Comparison of ENCODE assay signal across 8 cellular contexts in the genomic region with DNA sequence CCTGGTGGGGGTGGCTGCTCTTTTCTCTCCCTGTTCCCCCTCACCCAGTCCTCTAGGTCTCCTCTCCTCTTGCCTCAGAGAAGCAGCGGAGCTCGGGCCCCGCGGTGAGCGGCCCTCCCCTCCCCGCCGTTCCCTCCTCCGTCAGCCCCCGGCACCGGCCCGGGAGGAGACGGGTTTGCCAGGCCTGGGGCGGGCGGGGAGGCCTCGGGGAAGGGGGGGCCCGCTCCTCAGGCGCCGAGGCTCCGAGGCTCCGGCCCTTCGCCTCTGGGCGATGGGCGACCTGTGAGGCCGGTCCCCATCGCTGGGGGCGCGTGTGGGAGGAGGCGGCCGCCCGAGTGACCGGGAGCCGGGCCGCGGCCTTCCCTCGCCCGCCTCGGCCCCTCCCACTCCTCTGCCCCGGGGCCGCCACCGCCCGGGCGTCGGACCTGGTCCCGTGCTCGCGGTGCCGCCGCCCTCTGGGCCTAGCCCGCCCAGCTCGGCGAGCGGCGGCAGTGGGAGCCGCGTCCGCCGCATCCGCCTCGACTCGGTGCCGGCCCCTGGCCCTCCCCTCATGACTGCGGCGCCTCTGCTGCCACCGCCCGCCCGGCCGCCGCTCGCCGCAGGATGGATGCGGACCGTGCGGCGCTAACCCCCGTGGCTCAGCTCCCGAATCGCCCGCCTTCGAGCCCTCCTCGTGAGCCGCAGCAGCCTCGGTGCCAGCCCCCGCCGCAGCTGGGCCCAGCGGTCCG. TPM values are rescaled to one million over a fixed set of nuclear protein-coding genes. Genes with fewer than 3 reads are reported as not detected.
DNase-seq lines count a peak whose midpoint lies in the region; TF ChIP-seq lines count a peak whose summit lies in the region.

No MANE protein-coding gene starts in this region.

- no peaks in the 10 kb centered on the region for H4K20me1 ChIP-seq in H9 (ENCODE audit: control insufficient read depth, insufficient read depth, insufficient read length)
- H4K20me1 ChIP-seq in Loucy (ENCODE audit: insufficient read depth, low read length, poor library complexity, severe bottlenecking), result peaks cover 46% of the 10 kb centered on the region

- no peak overlapping the region for H3K23ac ChIP-seq in H9 (ENCODE audit: insufficient read length, low read depth, low read length)

- no peak overlapping the region for H2BK15ac ChIP-seq in H9 (ENCODE audit: low read depth, low read length)

- H3K4me3 Mint-ChIP-seq in H9 (peak overlapping the region in 1 of 2 experiments; percentile 94; a peak in 3 of 5 replicates), nephron (peak overlapping the region; percentile 90 to 97 (median 94))

- no peak overlapping the region for H4K5ac ChIP-seq in H9 (ENCODE audit: insufficient read length, low read depth, low read length)

- peak overlapping the region; percentile 67; the same call in 1 of the 2 replicates for H3K14ac ChIP-seq in H9 (ENCODE audit: insufficient read depth, low read length)

- H3K23me2 ChIP-seq in H9 (ENCODE audit: insufficient read length, low read depth, low read length, poor library complexity, severe bottlenecking), result peaks cover 21% of the 10 kb centered on the region

- H3K4me1 Mint-ChIP-seq in H9 (peaks cover 27 to 37% of the 10 kb centered on the region in 2 experiments), nephron (peaks cover 27% of the 10 kb centered on the region)

- H3K4ac ChIP-seq in H9 (ENCODE audit: low read depth, low read length), result no peak overlapping the region

- WGBS in H9 (ENCODE audit: extremely low coverage, insufficient read length, low lambda C conversion rate), result no CpG with 5 or more reads among the region's 86 CpGs

- peaks cover 19% of the 10 kb centered on the region; the same call in 1 of the 2 replicates for H3K79me2 ChIP-seq in H9 (ENCODE audit: insufficient read depth, low read length)
- peaks cover 68% of the 10 kb centered on the region for H3K79me2 ChIP-seq in Loucy (ENCODE audit: insufficient read depth, low read length)

- H3K4me2 ChIP-seq in H9 (ENCODE audit: insufficient read depth, insufficient read length, low read length) (peak overlapping the region; percentile 97), Loucy (ENCODE audit: low read depth, low read length, poor library complexity, severe bottlenecking) (peak overlapping the region; percentile 91)

- H3K27ac Mint-ChIP-seq in H9 (peak overlapping the region in 2 of 3 experiments; percentile 55 to 70; a peak in 2 of 7 replicates), nephron (no peak overlapping the region)

- intact Hi-C loops in vagina (cut with DNase I), result loop anchor here (2.0 to 10.0 kb wide), 3 partner anchors 59 to 182 kb away; no protein-coding TSS in a partner anchor

- H3K9me3 ChIP-seq in H9 (ENCODE audit: control insufficient read depth, low read depth, low read length), result no peaks in the 10 kb centered on the region
- no peaks in the 10 kb centered on the region for H3K9me3 ChIP-seq in Loucy (ENCODE audit: insufficient read depth, low read depth, low read length)
- H3K9me3 ChIP-seq in vagina, result no peaks in the 10 kb centered on the region

- no peak overlapping the region for H4K8ac ChIP-seq in H9 (replicated peaks; ENCODE audit: insufficient read length, low read depth, low read length)

- peak; percentile 45 for TF ChIP-seq CTCF in H9 (conservative IDR thresholded peaks at IDR 0.05)
- TF ChIP-seq CTCF in Loucy (conservative IDR thresholded peaks at IDR 0.05; ENCODE audit: low read length), result no peak
- peak; percentile 18 to 24 (median 19) for TF ChIP-seq CTCF in nephron (IDR thresholded peaks at IDR 0.05; ENCODE audit: unreplicated experiment in 3 of 3)
- no peak for TF ChIP-seq CTCF in vagina (IDR thresholded peaks at IDR 0.05)

- H3K4me1 ChIP-seq in H9 (ENCODE audit: insufficient read depth, low read length) (no peaks in the 10 kb centered on the region), Loucy (ENCODE audit: insufficient read depth, low read length, poor library complexity, severe bottlenecking) (peaks cover 29% of the 10 kb centered on the region), vagina (peaks cover 41% of the 10 kb centered on the region)

- H3K27me3 ChIP-seq in H9 (ENCODE audit: insufficient read depth, low read length), result no peaks in the 10 kb centered on the region
- no peaks in the 10 kb centered on the region for H3K27me3 ChIP-seq in Loucy (ENCODE audit: insufficient read depth, low read length, poor library complexity, severe bottlenecking)
- H3K27me3 ChIP-seq in vagina, result no peaks in the 10 kb centered on the region

- H3K4me3 ChIP-seq in Loucy (ENCODE audit: low read length, poor library complexity, severe bottlenecking) (peak overlapping the region; percentile 88), vagina (peak overlapping the region; percentile 78 to 96)

- H3K27ac ChIP-seq in H9 (ENCODE audit: insufficient read length, low read depth, low read length), result no peak overlapping the region
- peak overlapping the region; percentile 100 for H3K27ac ChIP-seq in vagina

- no peak overlapping the region for H2BK12ac ChIP-seq in H9 (ENCODE audit: insufficient read length, low read depth, low read length)

- no peak overlapping the region for H2BK5ac ChIP-seq in H9 (ENCODE audit: insufficient read length, low read length)

- H2BK20ac ChIP-seq in H9 (ENCODE audit: low read depth, low read length, poor library complexity, severe bottlenecking), result no peak overlapping the region

- H3K27me3 Mint-ChIP-seq in H9 (ENCODE audit: low read depth) (no peaks in the 10 kb centered on the region; the same call in 1 of the 2 replicates), nephron (ENCODE audit: low read depth) (peaks cover 8% of the 10 kb centered on the region)

- H3T11ph ChIP-seq in H9 (ENCODE audit: low read length), result no peak overlapping the region

- H3K36me3 ChIP-seq in Loucy (ENCODE audit: insufficient read depth, low read length) (no peaks in the 10 kb centered on the region), vagina (no peaks in the 10 kb centered on the region)

- H3K79me1 ChIP-seq in H9 (ENCODE audit: insufficient read depth, low read depth, low read length, poor library complexity, severe bottlenecking), result peaks cover 4% of the 10 kb centered on the region

- no peaks in the 10 kb centered on the region for H3K9me2 ChIP-seq in Loucy (replicated peaks; ENCODE audit: low read depth, low read length)

- H3K9me3 Mint-ChIP-seq in H9 (no peaks in the 10 kb centered on the region), nephron (no peaks in the 10 kb centered on the region)

- DNase-seq in NCI-H2081 (lab: John Stamatoyannopoulos, UW) (peak; percentile 47 to 66), NCI-H2081 treated with DMSO at 0.1 percent for 48 hours (lab: John Stamatoyannopoulos, UW) (no peak), H9 (peak; percentile 39), fibroblast of peridontal ligament (ENCODE audit: extremely low read depth) (peak; percentile 26), vagina (ENCODE audit: extremely low spot score in 2 of 2) (no peak)
- peak; percentile 71 for DNase-seq in activated CD8-positive, alpha-beta memory T cell treated with anti-CD3 and anti-CD28 coated beads, Interleukin-2, amount 50 U/mL, for 48 hours

- H3F3A ChIP-seq in Loucy (ENCODE audit: low read depth), result no peaks in the 10 kb centered on the region

- H3K9ac ChIP-seq in H9 (ENCODE audit: extremely low read depth, insufficient read length, low read length) (peak overlapping the region; percentile 64), Loucy (ENCODE audit: low read depth, low read length, poor library complexity, severe bottlenecking) (peak overlapping the region; percentile 89)

- H3K36me3 Mint-ChIP-seq in H9 (ENCODE audit: insufficient read depth in 1 of 3, low read depth in 3 of 3), result peaks cover 0 to 5% (median 0%) of the 10 kb centered on the region in 3 experiments; a peak in 3 of 7 replicates
- H3K36me3 Mint-ChIP-seq in nephron (ENCODE audit: low read depth), result peaks cover 6% of the 10 kb centered on the region

- TF ChIP-seq POLR2A in vagina (IDR thresholded peaks at IDR 0.05), result no peak

- no peak overlapping the region for H4K91ac ChIP-seq in H9 (ENCODE audit: insufficient read length, low read depth, low read length)

- H2AK5ac ChIP-seq in H9 (ENCODE audit: insufficient read length, low read length), result no peak overlapping the region

- H2BK120ac ChIP-seq in H9 (ENCODE audit: low read depth, low read length, poor library complexity, severe bottlenecking), result no peak overlapping the region

- H2AFZ ChIP-seq in H9 (ENCODE audit: low read length) (no peak overlapping the region), Loucy (ENCODE audit: low read length) (0 out of 2 replicates have a peak overlapping the region, but pooled peaks have one; percentile 65)

- H3K18ac ChIP-seq in H9 (ENCODE audit: insufficient read length, low read depth, low read length), result no peak overlapping the region

- no peak overlapping the region for H3K56ac ChIP-seq in H9 (ENCODE audit: insufficient read length, low read depth, low read length)

RNA-seq across cellular contexts. Expression of gene WNK1, which starts 0.5 kb away (rescaled TPM):
- 110 and 117 TPM in 2 replicates for total RNA-seq in H9 (2021)
- 366 TPM for total RNA-seq in vagina

Comparison
In these comparisons a context has a peak if more than half of its experiments do, and no peak if none do; other contexts are left out.
1. DNase-seq: peak in NCI-H2081 (2 of 2), H9 (single experiment), activated CD8-positive, alpha-beta memory T cell treated with anti-CD3 and anti-CD28 coated beads, Interleukin-2, amount 50 U/mL, for 48 hours (single experiment) and fibroblast of peridontal ligament (single experiment); none in NCI-H2081 treated with DMSO at 0.1 percent for 48 hours (single experiment) and vagina (0 of 2).
2. H3K27ac Mint-ChIP-seq: peak in H9 (2 of 3); none in nephron (0 of 3).
3. CTCF ChIP-seq: peak in H9 (single experiment) and nephron (3 of 3); none in Loucy (single experiment) and vagina (0 of 3).